In the genomic region with DNA sequence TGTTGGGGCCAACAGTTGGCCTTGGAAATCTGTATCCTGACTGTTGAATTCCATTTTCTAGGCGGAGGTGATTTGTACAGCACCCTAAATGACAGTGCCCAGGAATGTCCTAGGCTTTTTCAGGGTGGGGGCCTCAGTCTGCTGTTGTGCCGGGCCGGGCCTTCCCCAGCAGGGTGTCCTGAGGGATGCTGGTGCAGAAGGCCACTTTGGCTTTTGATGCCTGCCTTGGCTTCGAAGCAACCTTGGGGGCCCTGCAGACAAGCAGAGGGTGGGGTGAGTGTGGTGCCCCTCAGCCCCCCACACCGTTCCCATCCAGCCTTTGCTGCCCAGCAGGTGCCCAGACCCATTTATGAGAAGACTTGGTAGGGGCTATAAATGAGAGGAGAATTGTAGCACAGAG, we compare ENCODE assay signal across 16 cellular contexts. TPM values are rescaled to one million over a fixed set of nuclear protein-coding genes. Genes with fewer than 3 reads are reported as not detected.
A peak's percentile ranks its signal among the peaks of the same experiment; 100 is the strongest.
DNase-seq lines count a peak whose midpoint lies in the region; ATAC-seq and TF ChIP-seq lines count a peak whose summit lies in the region.
"Had no signal": no experiment of that assay in that cellular context is flagged by ENCODE, and none has a peak within 500 bp of the region (broad histone marks: within the 10 kb centered on the region; RNA-seq: fewer than 3 reads in every experiment).

No MANE protein-coding gene starts in this region.

- TF ChIP-seq POLR2A in testis (IDR thresholded peaks at IDR 0.05): no peak

- intact Hi-C loops in testis (cut with DNase I; ENCODE audit: low total_unique reads): no loop called here

- no peak for TF ChIP-seq CTCF in coronary artery (IDR thresholded peaks at IDR 0.05)
- no peak for TF ChIP-seq CTCF in testis (IDR thresholded peaks at IDR 0.05)

- H3K9me3 ChIP-seq in testis: no peaks in the 10 kb centered on the region

- H3K27ac ChIP-seq in coronary artery: no peak overlapping the region
- no peak overlapping the region for H3K27ac ChIP-seq in testis
- H3K27ac ChIP-seq: 22Rv1 had no signal

- WGBS in testis, 2 donors: 91% methylated on average over 3 to 5 of the region's 5 CpGs

- no peaks in the 10 kb centered on the region for H3K4me1 ChIP-seq in testis

- peak; percentile 21 for DNase-seq in activated CD8-positive, alpha-beta memory T cell treated with anti-CD3 and anti-CD28 coated beads for 24 hours
- DNase-seq in activated CD8-positive, alpha-beta memory T cell treated with anti-CD3 and anti-CD28 coated beads, Interleukin-2, amount 50 U/mL, for 48 hours: no peak
- DNase-seq in coronary artery (ENCODE audit: low spot score) (peak; percentile 68), mesenteric fat pad (ENCODE audit: low spot score) (peak; percentile 69), testis (peak; percentile 8), inferior parietal cortex (ENCODE audit: extremely low spot score) (no peak), NCI-H1436 (lab: John Stamatoyannopoulos, UW) (no peak)
- DNase-seq: AML-193, HFFc6, Kasumi-1, NCI-H1694, NCI-H446 treated with DMSO at 0.1 percent for 48 hours had no signal

- ATAC-seq in HG02852 (IDR thresholded peaks at IDR 0.05; ENCODE audit: unreplicated experiment): no peak
- ATAC-seq: Right ventricle myocardium inferior had no signal

- no peaks in the 10 kb centered on the region for H3K27me3 ChIP-seq in testis

- no peaks in the 10 kb centered on the region for H3K36me3 ChIP-seq in testis (ENCODE audit: low read depth, missing control alignments)

- H3K4me3 ChIP-seq in coronary artery: no peak overlapping the region
- no peak overlapping the region for H3K4me3 ChIP-seq in testis

RNA-seq across cellular contexts. Expression of gene SYNM, which starts 33.0 kb away (rescaled TPM):
- total RNA-seq in mesenteric fat pad (36.4 TPM), testis (10 to 100 TPM in 1 of 2 donors, 1 to 10 TPM in 1; 10.0 to 11.1 TPM)
- polyA plus RNA-seq in testis (ENCODE audit: insufficient read depth, low read depth, low replicate concordance): 17.9 TPM
- polyA plus RNA-seq: IgD-negative memory B cell had no signal

Comparison
In these comparisons a context has a peak if more than half of its experiments do, and no peak if none do; other contexts are left out.
1. DNase-seq: peak in activated CD8-positive, alpha-beta memory T cell treated with anti-CD3 and anti-CD28 coated beads for 24 hours (single experiment), coronary artery (single experiment), mesenteric fat pad (single experiment) and testis (single experiment); none in activated CD8-positive, alpha-beta memory T cell treated with anti-CD3 and anti-CD28 coated beads, Interleukin-2, amount 50 U/mL, for 48 hours (single experiment), inferior parietal cortex (single experiment) and NCI-H1436 (single experiment).